In genomic region chr19:10334340-10335148, GRCh38 we compare ENCODE assay signal across 1 cellular context.
TF ChIP-seq lines count a peak whose summit lies in the region.

No MANE protein-coding gene starts in this region.

TF ChIP-seq in HepG2, 621 proteins besides CTCF, POLR2A, EP300 and RAD21 (continued from another document and continues in another):
- peak; percentile 6; the same call in 1 of the 2 replicates for TF ChIP-seq TFAP4 (IDR thresholded peaks at IDR 0.05; ENCODE audit: borderline replicate concordance, low read depth)
- TF ChIP-seq ZGPAT (CRISPR knock-in tag; IDR thresholded peaks at IDR 0.05), result 0 out of 2 replicates have a peak, but pooled peaks have one; percentile 35
- TF ChIP-seq, protein P1, sequence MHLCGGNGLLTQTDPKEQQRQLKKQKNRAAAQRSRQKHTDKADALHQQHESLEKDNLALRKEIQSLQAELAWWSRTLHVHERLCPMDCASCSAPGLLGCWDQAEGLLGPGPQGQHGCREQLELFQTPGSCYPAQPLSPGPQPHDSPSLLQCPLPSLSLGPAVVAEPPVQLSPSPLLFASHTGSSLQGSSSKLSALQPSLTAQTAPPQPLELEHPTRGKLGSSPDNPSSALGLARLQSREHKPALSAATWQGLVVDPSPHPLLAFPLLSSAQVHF (CRISPR knock-in tag; IDR thresholded peaks at IDR 0.05), result no peak
- no peak for TF ChIP-seq CC2D1A (CRISPR knock-in tag; IDR thresholded peaks at IDR 0.05)
- TF ChIP-seq RNF2 (conservative IDR thresholded peaks at IDR 0.05; ENCODE audit: low read depth), result no peak
- no peak for TF ChIP-seq CREBL2 (CRISPR knock-in tag; IDR thresholded peaks at IDR 0.05; ENCODE audit: borderline replicate concordance)
- no peak for TF ChIP-seq REST (IDR thresholded peaks at IDR 0.05; ENCODE audit: borderline replicate concordance in 1 of 2, low read depth in 1 of 2, low read length in 2 of 2)
- no peak for TF ChIP-seq NR3C1 (CRISPR knock-in tag; IDR thresholded peaks at IDR 0.05)
- peak; percentile 24; the same call in 1 of the 2 replicates for TF ChIP-seq RARA (CRISPR knock-in tag; IDR thresholded peaks at IDR 0.05)
- TF ChIP-seq, protein P2, sequence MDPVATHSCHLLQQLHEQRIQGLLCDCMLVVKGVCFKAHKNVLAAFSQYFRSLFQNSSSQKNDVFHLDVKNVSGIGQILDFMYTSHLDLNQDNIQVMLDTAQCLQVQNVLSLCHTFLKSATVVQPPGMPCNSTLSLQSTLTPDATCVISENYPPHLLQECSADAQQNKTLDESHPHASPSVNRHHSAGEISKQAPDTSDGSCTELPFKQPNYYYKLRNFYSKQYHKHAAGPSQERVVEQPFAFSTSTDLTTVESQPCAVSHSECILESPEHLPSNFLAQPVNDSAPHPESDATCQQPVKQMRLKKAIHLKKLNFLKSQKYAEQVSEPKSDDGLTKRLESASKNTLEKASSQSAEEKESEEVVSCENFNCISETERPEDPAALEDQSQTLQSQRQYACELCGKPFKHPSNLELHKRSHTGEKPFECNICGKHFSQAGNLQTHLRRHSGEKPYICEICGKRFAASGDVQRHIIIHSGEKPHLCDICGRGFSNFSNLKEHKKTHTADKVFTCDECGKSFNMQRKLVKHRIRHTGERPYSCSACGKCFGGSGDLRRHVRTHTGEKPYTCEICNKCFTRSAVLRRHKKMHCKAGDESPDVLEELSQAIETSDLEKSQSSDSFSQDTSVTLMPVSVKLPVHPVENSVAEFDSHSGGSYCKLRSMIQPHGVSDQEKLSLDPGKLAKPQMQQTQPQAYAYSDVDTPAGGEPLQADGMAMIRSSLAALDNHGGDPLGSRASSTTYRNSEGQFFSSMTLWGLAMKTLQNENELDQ (CRISPR knock-in tag; IDR thresholded peaks at IDR 0.05; ENCODE audit: borderline replicate concordance), result no peak
- TF ChIP-seq ZFP36L2 (CRISPR knock-in tag; IDR thresholded peaks at IDR 0.05), result no peak
- TF ChIP-seq EZH2 (conservative IDR thresholded peaks at IDR 0.05; ENCODE audit: low read depth, low read length), result no peak
- TF ChIP-seq SALL2 (CRISPR knock-in tag; IDR thresholded peaks at IDR 0.05), result peak; percentile 30; the same call in 1 of the 2 replicates
- no peak for TF ChIP-seq IRF1 (CRISPR knock-in tag; IDR thresholded peaks at IDR 0.05; ENCODE audit: low read depth)
- TF ChIP-seq ZNF784 (CRISPR knock-in tag; IDR thresholded peaks at IDR 0.05; ENCODE audit: borderline replicate concordance), result no peak
- TF ChIP-seq TFE3 (CRISPR knock-in tag; IDR thresholded peaks at IDR 0.05), result 0 out of 2 replicates have a peak, but pooled peaks have one; percentile 14
- no peak for TF ChIP-seq FOSL2 (CRISPR knock-in tag; IDR thresholded peaks at IDR 0.05)
- no peak for TF ChIP-seq SCMH1 (CRISPR knock-in tag; IDR thresholded peaks at IDR 0.05; ENCODE audit: borderline replicate concordance)
- TF ChIP-seq SMC3 (IDR thresholded peaks at IDR 0.05; ENCODE audit: low read length), result no peak
- TF ChIP-seq NPAS2 (CRISPR knock-in tag; IDR thresholded peaks at IDR 0.05; ENCODE audit: borderline replicate concordance), result no peak
- peak; percentile 34; the same call in 1 of the 2 replicates for TF ChIP-seq ZIK1 (CRISPR knock-in tag; IDR thresholded peaks at IDR 0.05; ENCODE audit: borderline replicate concordance, low read depth)
- TF ChIP-seq, protein P3, sequence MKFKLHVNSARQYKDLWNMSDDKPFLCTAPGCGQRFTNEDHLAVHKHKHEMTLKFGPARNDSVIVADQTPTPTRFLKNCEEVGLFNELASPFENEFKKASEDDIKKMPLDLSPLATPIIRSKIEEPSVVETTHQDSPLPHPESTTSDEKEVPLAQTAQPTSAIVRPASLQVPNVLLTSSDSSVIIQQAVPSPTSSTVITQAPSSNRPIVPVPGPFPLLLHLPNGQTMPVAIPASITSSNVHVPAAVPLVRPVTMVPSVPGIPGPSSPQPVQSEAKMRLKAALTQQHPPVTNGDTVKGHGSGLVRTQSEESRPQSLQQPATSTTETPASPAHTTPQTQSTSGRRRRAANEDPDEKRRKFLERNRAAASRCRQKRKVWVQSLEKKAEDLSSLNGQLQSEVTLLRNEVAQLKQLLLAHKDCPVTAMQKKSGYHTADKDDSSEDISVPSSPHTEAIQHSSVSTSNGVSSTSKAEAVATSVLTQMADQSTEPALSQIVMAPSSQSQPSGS (CRISPR knock-in tag; IDR thresholded peaks at IDR 0.05), result no peak
- TF ChIP-seq POLR2AphosphoS2 (IDR thresholded peaks at IDR 0.05; ENCODE audit: low read depth, low read length), result no peak
- TF ChIP-seq GTF3A (CRISPR knock-in tag; conservative IDR thresholded peaks at IDR 0.05), result no peak
- TF ChIP-seq SOX6 (IDR thresholded peaks at IDR 0.05), result no peak
- TF ChIP-seq SOX6 (CRISPR knock-in tag; IDR thresholded peaks at IDR 0.05), result peak; percentile 60
- peak; percentile 50; the same call in 1 of the 2 replicates for TF ChIP-seq FOXJ3 (CRISPR knock-in tag; IDR thresholded peaks at IDR 0.05; ENCODE audit: borderline replicate concordance)
- TF ChIP-seq, protein P4, sequence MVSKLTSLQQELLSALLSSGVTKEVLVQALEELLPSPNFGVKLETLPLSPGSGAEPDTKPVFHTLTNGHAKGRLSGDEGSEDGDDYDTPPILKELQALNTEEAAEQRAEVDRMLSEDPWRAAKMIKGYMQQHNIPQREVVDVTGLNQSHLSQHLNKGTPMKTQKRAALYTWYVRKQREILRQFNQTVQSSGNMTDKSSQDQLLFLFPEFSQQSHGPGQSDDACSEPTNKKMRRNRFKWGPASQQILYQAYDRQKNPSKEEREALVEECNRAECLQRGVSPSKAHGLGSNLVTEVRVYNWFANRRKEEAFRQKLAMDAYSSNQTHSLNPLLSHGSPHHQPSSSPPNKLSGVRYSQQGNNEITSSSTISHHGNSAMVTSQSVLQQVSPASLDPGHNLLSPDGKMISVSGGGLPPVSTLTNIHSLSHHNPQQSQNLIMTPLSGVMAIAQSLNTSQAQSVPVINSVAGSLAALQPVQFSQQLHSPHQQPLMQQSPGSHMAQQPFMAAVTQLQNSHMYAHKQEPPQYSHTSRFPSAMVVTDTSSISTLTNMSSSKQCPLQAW (CRISPR knock-in tag; IDR thresholded peaks at IDR 0.05), result peak; percentile 36; the same call in 1 of the 2 replicates
- TF ChIP-seq ZBTB42 (CRISPR knock-in tag; IDR thresholded peaks at IDR 0.05), result no peak
- peak; percentile 75; the same call in 1 of the 2 replicates for TF ChIP-seq ZMAT3 (CRISPR knock-in tag; conservative IDR thresholded peaks at IDR 0.05)
- TF ChIP-seq NFE2L1 (CRISPR knock-in tag; IDR thresholded peaks at IDR 0.05; ENCODE audit: borderline replicate concordance), result no peak
- TF ChIP-seq RXRB (CRISPR knock-in tag; IDR thresholded peaks at IDR 0.05; ENCODE audit: borderline replicate concordance), result no peak; the same call in 1 of the 2 replicates
- TF ChIP-seq CAMTA2 (CRISPR knock-in tag; IDR thresholded peaks at IDR 0.05; ENCODE audit: borderline replicate concordance), result peak; percentile 89; the same call in 1 of the 2 replicates
- TF ChIP-seq, protein P5, sequence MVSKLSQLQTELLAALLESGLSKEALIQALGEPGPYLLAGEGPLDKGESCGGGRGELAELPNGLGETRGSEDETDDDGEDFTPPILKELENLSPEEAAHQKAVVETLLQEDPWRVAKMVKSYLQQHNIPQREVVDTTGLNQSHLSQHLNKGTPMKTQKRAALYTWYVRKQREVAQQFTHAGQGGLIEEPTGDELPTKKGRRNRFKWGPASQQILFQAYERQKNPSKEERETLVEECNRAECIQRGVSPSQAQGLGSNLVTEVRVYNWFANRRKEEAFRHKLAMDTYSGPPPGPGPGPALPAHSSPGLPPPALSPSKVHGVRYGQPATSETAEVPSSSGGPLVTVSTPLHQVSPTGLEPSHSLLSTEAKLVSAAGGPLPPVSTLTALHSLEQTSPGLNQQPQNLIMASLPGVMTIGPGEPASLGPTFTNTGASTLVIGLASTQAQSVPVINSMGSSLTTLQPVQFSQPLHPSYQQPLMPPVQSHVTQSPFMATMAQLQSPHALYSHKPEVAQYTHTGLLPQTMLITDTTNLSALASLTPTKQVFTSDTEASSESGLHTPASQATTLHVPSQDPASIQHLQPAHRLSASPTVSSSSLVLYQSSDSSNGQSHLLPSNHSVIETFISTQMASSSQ (IDR thresholded peaks at IDR 0.05; ENCODE audit: low read depth), result no peak
- TF ChIP-seq, protein P5 (CRISPR knock-in tag; IDR thresholded peaks at IDR 0.05; ENCODE audit: borderline replicate concordance), result no peak
- TF ChIP-seq HIVEP1 (CRISPR knock-in tag; IDR thresholded peaks at IDR 0.05), result no peak
- no peak for TF ChIP-seq U2AF2 (IDR thresholded peaks at IDR 0.05; ENCODE audit: low read depth, low read length)
- no peak for TF ChIP-seq SMAD9 (CRISPR knock-in tag; IDR thresholded peaks at IDR 0.05)
- TF ChIP-seq CCAR2 (optimal IDR thresholded peaks at IDR 0.05; ENCODE audit: low read depth, low read length), result no peak
